7 cellular contexts compared by ENCODE assay signal in genomic region chr15:53212785-53213184, GRCh38.
"Had no signal": no experiment of that assay in that cellular context is flagged by ENCODE, and none has a peak within 500 bp of the region (broad histone marks: within the 10 kb centered on the region; RNA-seq: fewer than 3 reads in every experiment).

No MANE protein-coding gene starts in this region.

- H3K9ac ChIP-seq: GM23248 had no signal

- H3K4me3 ChIP-seq: GM23248 had no signal

- H3K27ac ChIP-seq: GM23248 had no signal

- H2AFZ ChIP-seq: GM23248 had no signal

- DNase-seq: GM23248, GOT3, H9, HCEC 1CT, KBM-7 had no signal

- FAIRE-seq: H54, HTR-8/SVneo had no signal
